ENCODE assay signal across 8 cellular contexts in the genomic region with DNA sequence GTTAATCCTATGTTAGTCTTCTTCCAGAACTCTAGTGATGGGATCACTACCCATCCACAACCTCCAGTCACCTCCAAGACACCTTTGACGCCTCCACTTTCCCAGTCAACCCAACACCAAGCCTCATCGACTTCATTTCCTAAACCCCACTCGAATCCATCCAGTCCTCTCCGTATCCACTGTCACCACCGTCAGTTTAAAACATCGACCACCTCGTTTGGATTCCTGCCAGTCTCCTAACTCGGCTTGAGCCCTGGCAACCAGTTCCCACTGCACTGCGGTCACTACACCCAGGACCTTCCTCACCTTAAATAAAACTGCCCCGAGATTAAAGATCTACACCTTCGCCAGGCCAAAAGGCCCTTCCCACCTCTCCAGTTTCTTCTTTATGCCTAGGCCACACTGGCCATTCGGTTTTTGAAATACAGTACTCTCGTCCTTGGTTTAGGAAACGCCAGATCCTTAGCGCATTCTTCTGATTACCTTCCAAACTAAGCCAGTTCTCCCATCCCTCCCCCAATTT. TPM values are rescaled to one million over a fixed set of nuclear protein-coding genes. Genes with fewer than 3 reads are reported as not detected.
DNase-seq lines count a peak whose midpoint lies in the region; ATAC-seq and TF ChIP-seq lines count a peak whose summit lies in the region.

No MANE protein-coding gene starts in this region.

- peaks cover 0 to 5% (median 0%) of the 10 kb centered on the region in 3 donors for H3K36me3 Mint-ChIP-seq in naive thymus-derived CD8-positive, alpha-beta T cell

- peak overlapping the region; percentile 74 for H3K4me2 ChIP-seq in MM.1S (ENCODE audit: low read depth, low read length)

- no peaks in the 10 kb centered on the region for H3K9me3 Mint-ChIP-seq in naive thymus-derived CD8-positive, alpha-beta T cell

- H3K27ac ChIP-seq in MM.1S (ENCODE audit: low read length), result peak overlapping the region; percentile 100

- H3F3A ChIP-seq in MM.1S (ENCODE audit: insufficient read depth, low read length), result peaks cover 32% of the 10 kb centered on the region

- H3K9me2 ChIP-seq in MM.1S (replicated peaks; ENCODE audit: insufficient read depth, low read length), result no peaks in the 10 kb centered on the region

- no peak for DNase-seq in BE2C
- no peak for DNase-seq in MM.1S
- no peak for DNase-seq in choroid plexus epithelial cell (ENCODE audit: low read depth)
- DNase-seq in naive thymus-derived CD8-positive, alpha-beta T cell, result no peak
- no peak for DNase-seq in MV-4-11 (lab: John Stamatoyannopoulos, UW)
- DNase-seq in NCI-H187 treated with DMSO at 0.1 percent for 48 hours (lab: John Stamatoyannopoulos, UW), result no peak
- DNase-seq in cerebellar nuclear complex (lab: John Stamatoyannopoulos, UW), result no peak
- no peak for DNase-seq in NK-92 treated with Interleukin-12 subunit alpha and Interleukin-12 subunit beta, amount 100 ng/mL, for 24 hours (lab: John Stamatoyannopoulos, UW)

- peak overlapping the region; percentile 95 to 99 (median 98) for H3K27ac Mint-ChIP-seq in naive thymus-derived CD8-positive, alpha-beta T cell

- peak overlapping the region; percentile 94 for H3K9ac ChIP-seq in MM.1S (ENCODE audit: low read length)

- H4K20me1 ChIP-seq in MM.1S (ENCODE audit: insufficient read depth, low read length), result no peaks in the 10 kb centered on the region

- peaks cover 0 to 2% (median 0%) of the 10 kb centered on the region in 5 donors for H3K27me3 Mint-ChIP-seq in naive thymus-derived CD8-positive, alpha-beta T cell

- no peak for ATAC-seq in naive thymus-derived CD8-positive, alpha-beta T cell

- H3K4me1 ChIP-seq in BE2C, result no peaks in the 10 kb centered on the region
- peaks cover 21% of the 10 kb centered on the region for H3K4me1 ChIP-seq in MM.1S (ENCODE audit: low read length)

- peaks cover 30 to 75% (median 58%) of the 10 kb centered on the region in 4 donors for H3K4me1 Mint-ChIP-seq in naive thymus-derived CD8-positive, alpha-beta T cell

- H2AFZ ChIP-seq in MM.1S (ENCODE audit: low read length), result 0 out of 2 replicates have a peak overlapping the region, but pooled peaks have one; percentile 56

- POLR2A ChIA-PET in naive thymus-derived CD8-positive, alpha-beta T cell (lab: Charles Lee), result interaction anchor here (1.2 to 15.6 kb wide), 6 partner anchors 17 to 339 kb away, joined by 3 to 515 read pairs (median 17); a partner anchor contains a TSS

- no peaks in the 10 kb centered on the region for H3K9me3 ChIP-seq in BE2C
- no peaks in the 10 kb centered on the region for H3K9me3 ChIP-seq in MM.1S (replicated peaks; ENCODE audit: insufficient read depth, low read length)

- peak overlapping the region; percentile 86 to 98 (median 95) for H3K4me3 Mint-ChIP-seq in naive thymus-derived CD8-positive, alpha-beta T cell

- TF ChIP-seq CTCF in BE2C (IDR thresholded peaks at IDR 0.05; ENCODE audit: low read depth, low read length) (no peak), MM.1S (IDR thresholded peaks at IDR 0.05; ENCODE audit: low read length) (no peak), choroid plexus epithelial cell (conservative IDR thresholded peaks at IDR 0.05; ENCODE audit: low read depth, low read length) (no peak)

- peaks cover 9% of the 10 kb centered on the region; the same call in 1 of the 2 replicates for H3K27me3 ChIP-seq in BE2C
- no peaks in the 10 kb centered on the region for H3K27me3 ChIP-seq in MM.1S (replicated peaks; ENCODE audit: insufficient read depth, low read length)

- H3K79me2 ChIP-seq in MM.1S (ENCODE audit: low read length), result peaks cover 35% of the 10 kb centered on the region

- no peaks in the 10 kb centered on the region for H3K36me3 ChIP-seq in BE2C
- no peaks in the 10 kb centered on the region for H3K36me3 ChIP-seq in MM.1S (replicated peaks; ENCODE audit: insufficient read depth, low read length)

- H3K4me3 ChIP-seq in BE2C (ENCODE audit: low read depth, low read length) (peak overlapping the region; percentile 84), MM.1S (ENCODE audit: low read length) (peak overlapping the region; percentile 86), choroid plexus epithelial cell (ENCODE audit: low read depth, low read length) (peak overlapping the region; percentile 94)

RNA-seq across cellular contexts. Expression of a gene that starts 1.2 kb away (rescaled TPM):
- 71.1 TPM for polyA plus RNA-seq in BE2C (2012; ENCODE audit: insufficient read depth, insufficient read length, low read depth)
- 10 to 100 TPM; 80.7 to 81.7 TPM for total RNA-seq in naive thymus-derived CD8-positive, alpha-beta T cell
- 10 to 100 TPM; 46.6 to 69.2 (median 60.8) TPM for polyA plus RNA-seq in naive thymus-derived CD8-positive, alpha-beta T cell

RNA-seq across cellular contexts. Expression of a gene that starts 24.7 kb away (rescaled TPM):
- 174 TPM for polyA plus RNA-seq in BE2C (2012; ENCODE audit: insufficient read depth, insufficient read length, low read depth)
- total RNA-seq in naive thymus-derived CD8-positive, alpha-beta T cell, result 100 to 1,000 TPM; 238 to 244 TPM
- polyA plus RNA-seq in naive thymus-derived CD8-positive, alpha-beta T cell, result 100 to 1,000 TPM; 406 to 534 (median 525) TPM
